Comparison of ENCODE assay signal across 8 cellular contexts in the genomic region with DNA sequence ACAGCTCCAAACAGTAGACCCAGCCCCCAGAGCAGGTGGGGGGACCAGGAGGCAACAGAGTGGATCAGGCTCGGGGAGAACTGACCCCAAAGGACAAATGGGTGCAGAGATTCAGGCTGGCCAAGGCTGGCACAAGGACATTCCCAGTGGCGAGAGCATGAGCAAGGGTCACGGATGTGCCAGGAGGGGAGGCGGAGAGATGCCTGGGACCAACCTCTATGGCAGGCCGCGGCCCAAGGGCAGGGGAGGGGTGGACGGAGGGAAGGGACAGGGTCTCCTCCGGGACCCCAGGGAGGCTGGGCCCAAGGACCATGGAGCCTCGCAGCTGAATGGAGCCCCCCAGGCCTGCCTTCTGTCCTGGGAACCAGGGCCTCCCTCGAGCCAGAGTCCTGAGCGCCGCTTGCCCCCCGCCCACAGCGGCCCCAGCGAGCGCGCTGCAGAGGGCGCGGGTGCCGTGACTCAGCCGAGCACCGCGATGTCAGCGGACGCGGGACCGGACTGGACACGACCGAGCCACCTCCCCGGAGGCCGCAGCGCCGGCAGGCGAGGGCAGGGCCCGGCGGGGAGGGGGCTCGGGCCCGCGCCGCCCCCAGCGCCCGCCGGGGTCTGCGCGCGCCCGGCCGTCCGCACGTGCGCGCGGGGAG. TPM values are rescaled to one million over a fixed set of nuclear protein-coding genes. Genes with fewer than 3 reads are reported as not detected.
DNase-seq lines count a peak whose midpoint lies in the region; ATAC-seq and TF ChIP-seq lines count a peak whose summit lies in the region.

No MANE protein-coding gene starts in this region.

- 0 out of 2 replicates have a peak, but pooled peaks cover 4% of the 10 kb centered on the region for H3F3A ChIP-seq in GM23338 (replicated peaks; ENCODE audit: low read depth)

- intact Hi-C loops in psoas muscle (cut with DNase I), result loop anchor here (5.0 to 10.0 kb wide), 2 partner anchors 180 to 183 kb away; a partner anchor contains a TSS
- intact Hi-C loops in posterior vena cava (cut with DNase I), result loop anchor here (2.0 to 5.0 kb wide), 2 partner anchors 240 to 241 kb away; no protein-coding TSS in a partner anchor

- H3K4me3 Mint-ChIP-seq in GM23338, result peak overlapping the region; percentile 75

- no peak overlapping the region for H3K27ac Mint-ChIP-seq in GM23338

- no peak overlapping the region for H2AFZ ChIP-seq in GM23338

- no peaks in the 10 kb centered on the region for H3K36me3 ChIP-seq in GM23338 (ENCODE audit: insufficient read depth)
- H3K36me3 ChIP-seq in psoas muscle (ENCODE audit: insufficient read depth in 1 of 2, low read depth in 1 of 2), result no peaks in the 10 kb centered on the region

- H3K4me1 ChIP-seq in GM23338 (ENCODE audit: insufficient read depth) (peaks cover 4% of the 10 kb centered on the region; the same call in 1 of the 2 replicates), psoas muscle (peaks cover 21% of the 10 kb centered on the region)

- H3K4me2 ChIP-seq in GM23338, result peak overlapping the region; percentile 86

- TF ChIP-seq CTCF in GM23338 (conservative IDR thresholded peaks at IDR 0.05; ENCODE audit: low read depth in 2 of 2), result no peak
- TF ChIP-seq CTCF in fibroblast of pulmonary artery (IDR thresholded peaks at IDR 0.05; ENCODE audit: low read length, missing control alignments), result no peak
- TF ChIP-seq CTCF in psoas muscle (IDR thresholded peaks at IDR 0.05), result no peak

- ATAC-seq in GM23338 (peak; percentile 1; the same call in 1 of the 3 replicates), SK-N-SH treated with all-trans-retinoic acid at 6 μM for 48 hours (peak; percentile 5; the same call in 1 of the 3 replicates), psoas muscle (peak in 3 of 4 donors; percentile 28 to 39 (median 29)), GM21360 (IDR thresholded peaks at IDR 0.05; ENCODE audit: unreplicated experiment) (no peak)

- H3K27ac ChIP-seq in GM23338 (ENCODE audit: low read depth) (no peak overlapping the region), psoas muscle (peak overlapping the region; percentile 46)

- H3K79me2 ChIP-seq in GM23338 (replicated peaks; ENCODE audit: insufficient read depth), result no peaks in the 10 kb centered on the region

- no peaks in the 10 kb centered on the region for H4K20me1 ChIP-seq in GM23338 (replicated peaks; ENCODE audit: insufficient read depth)

- H3K9me2 ChIP-seq in GM23338 (ENCODE audit: insufficient read depth), result no peaks in the 10 kb centered on the region

- no peaks in the 10 kb centered on the region for H3K9me3 Mint-ChIP-seq in GM23338

- DNase-seq in GM23338 (ENCODE audit: low spot score), result peak; percentile 48
- no peak for DNase-seq in fibroblast of pulmonary artery (ENCODE audit: low read depth)
- DNase-seq in psoas muscle, result no peak
- no peak for DNase-seq in dedifferentiated amniotic fluid mesenchymal stem cell (ENCODE audit: extremely low spot score)
- DNase-seq in posterior vena cava (ENCODE audit: low spot score), result no peak
- no peak for DNase-seq in foreskin melanocyte

- WGBS in psoas muscle, 3 donors, result 3 to 16% (median 13%) methylated on average over 12 to 53 of the region's 53 CpGs

- H3K4me3 ChIP-seq in GM23338 (peak overlapping the region; percentile 57), fibroblast of pulmonary artery (replicated peaks; ENCODE audit: low read depth, low read length) (peak overlapping the region; percentile 43), psoas muscle (peak overlapping the region; percentile 78)

- H3K9me3 ChIP-seq in psoas muscle, result no peaks in the 10 kb centered on the region

- H3K27me3 ChIP-seq in GM23338 (ENCODE audit: insufficient read depth), result peaks cover 21% of the 10 kb centered on the region
- H3K27me3 ChIP-seq in psoas muscle (ENCODE audit: insufficient read depth in 3 of 3, low read length in 2 of 3), result no peaks in the 10 kb centered on the region

- peaks cover 27% of the 10 kb centered on the region for H3K27me3 Mint-ChIP-seq in GM23338 (ENCODE audit: insufficient read depth, low read depth, poor library complexity)

- H3K36me3 Mint-ChIP-seq in GM23338 (ENCODE audit: low read depth), result no peaks in the 10 kb centered on the region

- H3K4me1 Mint-ChIP-seq in GM23338, result no peaks in the 10 kb centered on the region; the same call in 2 of the 3 replicates

TF ChIP-seq in GM23338, 12 proteins besides CTCF, POLR2A, EP300 and RAD21 (continues in another document):
- TF ChIP-seq, protein P1, sequence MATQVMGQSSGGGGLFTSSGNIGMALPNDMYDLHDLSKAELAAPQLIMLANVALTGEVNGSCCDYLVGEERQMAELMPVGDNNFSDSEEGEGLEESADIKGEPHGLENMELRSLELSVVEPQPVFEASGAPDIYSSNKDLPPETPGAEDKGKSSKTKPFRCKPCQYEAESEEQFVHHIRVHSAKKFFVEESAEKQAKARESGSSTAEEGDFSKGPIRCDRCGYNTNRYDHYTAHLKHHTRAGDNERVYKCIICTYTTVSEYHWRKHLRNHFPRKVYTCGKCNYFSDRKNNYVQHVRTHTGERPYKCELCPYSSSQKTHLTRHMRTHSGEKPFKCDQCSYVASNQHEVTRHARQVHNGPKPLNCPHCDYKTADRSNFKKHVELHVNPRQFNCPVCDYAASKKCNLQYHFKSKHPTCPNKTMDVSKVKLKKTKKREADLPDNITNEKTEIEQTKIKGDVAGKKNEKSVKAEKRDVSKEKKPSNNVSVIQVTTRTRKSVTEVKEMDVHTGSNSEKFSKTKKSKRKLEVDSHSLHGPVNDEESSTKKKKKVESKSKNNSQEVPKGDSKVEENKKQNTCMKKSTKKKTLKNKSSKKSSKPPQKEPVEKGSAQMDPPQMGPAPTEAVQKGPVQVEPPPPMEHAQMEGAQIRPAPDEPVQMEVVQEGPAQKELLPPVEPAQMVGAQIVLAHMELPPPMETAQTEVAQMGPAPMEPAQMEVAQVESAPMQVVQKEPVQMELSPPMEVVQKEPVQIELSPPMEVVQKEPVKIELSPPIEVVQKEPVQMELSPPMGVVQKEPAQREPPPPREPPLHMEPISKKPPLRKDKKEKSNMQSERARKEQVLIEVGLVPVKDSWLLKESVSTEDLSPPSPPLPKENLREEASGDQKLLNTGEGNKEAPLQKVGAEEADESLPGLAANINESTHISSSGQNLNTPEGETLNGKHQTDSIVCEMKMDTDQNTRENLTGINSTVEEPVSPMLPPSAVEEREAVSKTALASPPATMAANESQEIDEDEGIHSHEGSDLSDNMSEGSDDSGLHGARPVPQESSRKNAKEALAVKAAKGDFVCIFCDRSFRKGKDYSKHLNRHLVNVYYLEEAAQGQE (IDR thresholded peaks at IDR 0.05; ENCODE audit: unreplicated experiment), result no peak
- no peak for TF ChIP-seq STAT1 (IDR thresholded peaks at IDR 0.05; ENCODE audit: unreplicated experiment)

TF ChIP-seq in SK-N-SH treated with all-trans-retinoic acid at 6 μM for 48 hours, 23 proteins besides CTCF, POLR2A, EP300 and RAD21 (continues in another document):
- no peak for TF ChIP-seq TOX (CRISPR knock-in tag; IDR thresholded peaks at IDR 0.05; ENCODE audit: borderline replicate concordance)
- TF ChIP-seq, protein P2, sequence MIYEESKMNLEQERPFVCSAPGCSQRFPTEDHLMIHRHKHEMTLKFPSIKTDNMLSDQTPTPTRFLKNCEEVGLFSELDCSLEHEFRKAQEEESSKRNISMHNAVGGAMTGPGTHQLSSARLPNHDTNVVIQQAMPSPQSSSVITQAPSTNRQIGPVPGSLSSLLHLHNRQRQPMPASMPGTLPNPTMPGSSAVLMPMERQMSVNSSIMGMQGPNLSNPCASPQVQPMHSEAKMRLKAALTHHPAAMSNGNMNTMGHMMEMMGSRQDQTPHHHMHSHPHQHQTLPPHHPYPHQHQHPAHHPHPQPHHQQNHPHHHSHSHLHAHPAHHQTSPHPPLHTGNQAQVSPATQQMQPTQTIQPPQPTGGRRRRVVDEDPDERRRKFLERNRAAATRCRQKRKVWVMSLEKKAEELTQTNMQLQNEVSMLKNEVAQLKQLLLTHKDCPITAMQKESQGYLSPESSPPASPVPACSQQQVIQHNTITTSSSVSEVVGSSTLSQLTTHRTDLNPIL (CRISPR knock-in tag; IDR thresholded peaks at IDR 0.05; ENCODE audit: low read depth), result no peak
- TF ChIP-seq ZNF8 (CRISPR knock-in tag; IDR thresholded peaks at IDR 0.05), result no peak

RNA-seq across cellular contexts. Expression of a gene that starts 0.5 kb away (rescaled TPM):
- total RNA-seq in GM23338 (2014; rRNA removed; shearing (Covaris generic)), result 14.2 and 16.0 TPM in 2 replicates
- 5.6 and 7.0 TPM in 2 replicates for polyA plus RNA-seq in GM23338 (2016; fragmentation: Nextera tagmentation; extraction: Ambion mirVana)
- 10 to 100 TPM; 12.2 to 23.5 (median 18.3) TPM for total RNA-seq in psoas muscle
- polyA plus RNA-seq in psoas muscle, result 10 to 100 TPM in 1 of 3 donors, 1 to 10 TPM in 2; 6.9 to 11.1 (median 8.5) TPM
- total RNA-seq in posterior vena cava, result 10 to 100 TPM; 30.8 to 32.8 TPM

RNA-seq across cellular contexts. Expression of a gene that starts 4.4 kb away (rescaled TPM):
- total RNA-seq in GM23338 (2014; rRNA removed; shearing (Covaris generic)), result not detected in 2 replicates
- polyA plus RNA-seq in GM23338 (2016; fragmentation: Nextera tagmentation; extraction: Ambion mirVana) (not detected in 2 replicates), psoas muscle (under 1 TPM in 2 of 3 donors, not detected in 1; 0.01 to 0.06 TPM)
- total RNA-seq in psoas muscle (under 1 TPM in 1 of 4 donors, not detected in 3; 0.08 TPM), posterior vena cava (under 1 TPM; 0.24 to 0.32 TPM)

RNA-seq across cellular contexts. Expression of a gene that starts 18.5 kb away (rescaled TPM):
- total RNA-seq in GM23338 (2014; rRNA removed; shearing (Covaris generic)), result 26.2 and 34.3 TPM in 2 replicates
- polyA plus RNA-seq in GM23338 (2016; fragmentation: Nextera tagmentation; extraction: Ambion mirVana) (35.5 and 36.7 TPM in 2 replicates), psoas muscle (10 to 100 TPM; 14.8 to 23.2 (median 17.6) TPM)
- total RNA-seq in psoas muscle (10 to 100 TPM; 17.3 to 32.1 (median 22.6) TPM), posterior vena cava (100 to 1,000 TPM; 129 to 133 TPM)

RNA-seq across cellular contexts. Expression of a gene that starts 26.4 kb away (rescaled TPM):
- total RNA-seq in GM23338 (2014; rRNA removed; shearing (Covaris generic)), result 1.1 and 1.9 TPM in 2 replicates
- polyA plus RNA-seq in GM23338 (2016; fragmentation: Nextera tagmentation; extraction: Ambion mirVana) (1.8 and 2.9 TPM in 2 replicates), psoas muscle (under 1 TPM; 0.17 to 0.29 (median 0.28) TPM)
- total RNA-seq in psoas muscle (1 to 10 TPM in 2 of 4 donors, under 1 TPM in 2; 0.59 to 1.4 (median 0.95) TPM), posterior vena cava (1 to 10 TPM in 1 of 2 donors, under 1 TPM in 1; 0.48 to 1.2 TPM)

RNA-seq across cellular contexts. Expression of a gene that starts 31.1 kb away (rescaled TPM):
- 0.56 TPM in 1 of 2 replicates, not detected in the other for total RNA-seq in GM23338 (2014; rRNA removed; shearing (Covaris generic))
- polyA plus RNA-seq in GM23338 (2016; fragmentation: Nextera tagmentation; extraction: Ambion mirVana) (0.53 and 0.57 TPM in 2 replicates), psoas muscle (under 1 TPM; 0.55 to 0.94 (median 0.79) TPM)
- total RNA-seq in psoas muscle (under 1 TPM in 3 of 4 donors, not detected in 1; 0.38 to 0.90 (median 0.54) TPM), posterior vena cava (1 to 10 TPM; 1.9 to 3.8 TPM)
